In the genomic region with DNA sequence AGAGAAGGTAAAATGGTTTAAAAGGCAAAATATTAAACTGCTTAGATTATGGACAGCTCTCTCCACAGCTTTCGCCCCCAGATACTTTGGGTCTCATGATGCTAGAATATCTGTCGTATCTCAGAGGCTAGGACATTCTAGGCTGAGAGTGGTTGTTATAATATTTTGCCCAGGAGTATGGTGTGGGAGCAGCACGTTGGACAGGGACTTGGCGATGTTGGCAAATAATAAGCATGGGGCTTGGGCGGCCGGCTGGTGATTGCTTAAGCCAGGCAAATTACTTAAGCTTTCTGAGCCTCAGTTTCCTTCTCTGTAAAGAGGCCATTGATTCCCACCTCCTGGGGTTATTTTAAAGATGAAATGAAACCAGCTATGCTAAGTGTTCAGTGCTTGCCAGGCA, we compare ENCODE assay signal across 23 cellular contexts.
DNase-seq lines count a peak whose midpoint lies in the region; ATAC-seq, FAIRE-seq and TF ChIP-seq lines count a peak whose summit lies in the region.
"Had no signal": no experiment of that assay in that cellular context is flagged by ENCODE, and none has a peak within 500 bp of the region (broad histone marks: within the 10 kb centered on the region; RNA-seq: fewer than 3 reads in every experiment).

No MANE protein-coding gene starts in this region.

- FAIRE-seq in H1 (lab: Jason Lieb, UNC) (no peak), pancreas (lab: Jason Lieb, UNC) (no peak)

- no peak overlapping the region for H4K8ac ChIP-seq in H1 (ENCODE audit: extremely low read depth, insufficient read depth, low read length)

- H2BK12ac ChIP-seq in H1 (ENCODE audit: low read depth, low read length) = peak overlapping the region; percentile 34; the same call in 1 of the 2 replicates

- H3F3A ChIP-seq in SK-N-SH (replicated peaks; ENCODE audit: insufficient read depth) = no peaks in the 10 kb centered on the region

- H3K4me3 ChIP-seq in SK-N-SH (ENCODE audit: low read depth in 2 of 2, low read length in 1 of 2) (no peak overlapping the region), H1 (ENCODE audit: extremely low read depth in 1 of 4, insufficient read depth in 2 of 4, low read depth in 3 of 4, low read length in 4 of 4) (no peak overlapping the region), pancreas (no peak overlapping the region)
- H3K4me3 ChIP-seq: SJSA1 had no signal

- TF ChIP-seq CTCF in SK-N-SH (IDR thresholded peaks at IDR 0.05) (no peak), H1 (IDR thresholded peaks at IDR 0.05; ENCODE audit: control extremely low read depth in 1 of 3, insufficient read depth in 1 of 3, low read depth in 1 of 3, low read length in 3 of 3) (no peak), pancreas (IDR thresholded peaks at IDR 0.05) (no peak)

- no peak overlapping the region for H2AK5ac ChIP-seq in H1 (ENCODE audit: low read depth, low read length)

- no peak overlapping the region for H4K91ac ChIP-seq in H1 (replicated peaks; ENCODE audit: insufficient read length, low read length)

- CTCF ChIA-PET in SK-N-SH (lab: Yijun Ruan, JAX) (interaction anchor here (0.6 to 2.0 kb wide), 4 partner anchors 16 to 236 kb away, joined by 3 to 5 read pairs (median 4); no protein-coding TSS in a partner anchor), H1 (lab: Charles Lee; ENCODE audit: partially characterized antibody) (interaction anchor here (10.3 kb wide), 1 partner anchor 13 kb away, joined by 74 read pairs; no protein-coding TSS in a partner anchor)

- 96% methylated on average over 6 of the region's 6 CpGs for WGBS in SK-N-SH (ENCODE audit: low lambda C conversion rate)
- WGBS in H1 (ENCODE audit: extremely low coverage in 1 of 2, insufficient coverage in 1 of 2, insufficient read length in 1 of 2, insufficient replicate concordance in 2 of 2, low coverage in 1 of 2, low lambda C conversion rate in 2 of 2, missing lambda C conversion rate in 1 of 2), 2 experiments = 70% methylated on average over 6 of the region's 6 CpGs; no CpG with 5 or more reads in 1 of the 2 experiments
- 48 to 64% methylated on average over 6 of the region's 6 CpGs for WGBS in pancreas, 2 donors

- H3K23me2 ChIP-seq in H1 (ENCODE audit: low read depth, low read length) = no peaks in the 10 kb centered on the region

- H3K23ac ChIP-seq in H1 (ENCODE audit: insufficient read length) = no peak overlapping the region

- no peak overlapping the region for H3K14ac ChIP-seq in H1 (ENCODE audit: insufficient read length)

- no peak overlapping the region for H3K4me2 ChIP-seq in SK-N-SH
- no peak overlapping the region; a peak in 2 of 4 replicates for H3K4me2 ChIP-seq in H1 (ENCODE audit: insufficient read depth in 1 of 2, low read depth in 2 of 2, low read length in 2 of 2)

- DNase-seq in SK-N-SH = no peak
- no peak for DNase-seq in H1 (ENCODE audit: low read depth in 1 of 2, low spot score in 2 of 2)
- DNase-seq in pancreas = no peak
- no peak for DNase-seq in EL
- DNase-seq in stimulated activated CD4-positive, alpha-beta T cell treated with anti-CD3 and anti-CD28 coated beads, Interleukin-2, amount 100 ng/mL, for 24 hours = no peak
- DNase-seq: BE2C; Calu3; DMS79 treated with DMSO at 0.1 percent for 48 hours; KBM-7; MV-4-11; NCI-H1105; NCI-H1930; NCI-H446; NCI-H524 treated with DMSO at 0.1 percent for 48 hours; NK-92 treated with Interleukin-12 subunit alpha and Interleukin-12 subunit beta, amount 100 ng/mL, for 24 hours; PC-3 had no signal

- H4K20me1 ChIP-seq in SK-N-SH (ENCODE audit: insufficient read depth) = no peaks in the 10 kb centered on the region
- H4K20me1 ChIP-seq in H1 (replicated peaks in 1 of 2; ENCODE audit: control insufficient read depth in 1 of 2, insufficient read depth in 2 of 2, low read length in 2 of 2) = peaks cover 3 to 7% of the 10 kb centered on the region in 2 experiments

- H3K36me3 ChIP-seq in SK-N-SH (replicated peaks in 1 of 2; ENCODE audit: control insufficient read depth in 1 of 2, insufficient read depth in 2 of 2, low read length in 1 of 2) (no peaks in the 10 kb centered on the region), H1 (ENCODE audit: control insufficient read depth in 2 of 4, insufficient read depth in 4 of 4, low read length in 3 of 4) (no peaks in the 10 kb centered on the region), pancreas (no peaks in the 10 kb centered on the region)
- H3K36me3 ChIP-seq: BE2C, SJSA1 had no signal

- no peak overlapping the region for H2BK120ac ChIP-seq in H1 (replicated peaks; ENCODE audit: low read depth, low read length)

- no peak overlapping the region; the same call in 1 of the 2 replicates for H2BK5ac ChIP-seq in H1 (ENCODE audit: low read depth, low read length)

- TF ChIP-seq POLR2A in H1 (IDR thresholded peaks at IDR 0.05; ENCODE audit: control extremely low read depth in 1 of 2, low read depth in 2 of 2, low read length in 2 of 2) = no peak

- H3K79me1 ChIP-seq in H1 (ENCODE audit: low read depth, low read length) = peaks cover 7% of the 10 kb centered on the region; the same call in 1 of the 2 replicates

- H2BK20ac ChIP-seq in H1 (ENCODE audit: low read length) = no peak overlapping the region

- H3K4ac ChIP-seq in H1 (replicated peaks; ENCODE audit: insufficient read length, low read depth, low read length) = no peak overlapping the region

- H3K9me3 ChIP-seq in SK-N-SH (no peaks in the 10 kb centered on the region), H1 (ENCODE audit: insufficient read depth in 2 of 2, low read depth in 1 of 2, low read length in 1 of 2) (no peaks in the 10 kb centered on the region), pancreas (no peaks in the 10 kb centered on the region)
- H3K9me3 ChIP-seq: BE2C, SJSA1 had no signal

- no peaks in the 10 kb centered on the region for H3K9me2 ChIP-seq in SK-N-SH

- no peak overlapping the region for H3K56ac ChIP-seq in H1 (replicated peaks; ENCODE audit: insufficient read length, low read depth, low read length)

- ATAC-seq in SK-N-SH treated with all-trans-retinoic acid at 6 μM for 48 hours (no peak), pancreas (peak; percentile 58 to 77 (median 70)), HG03378 (IDR thresholded peaks at IDR 0.05; ENCODE audit: unreplicated experiment) (no peak)
- ATAC-seq: HCT116, PC-3, Right ventricle myocardium inferior had no signal

- H4K5ac ChIP-seq in H1 (ENCODE audit: insufficient read length, low read depth, low read length) = no peak overlapping the region

- no peak overlapping the region for H2AFZ ChIP-seq in SK-N-SH (ENCODE audit: low read depth)
- no peak overlapping the region for H2AFZ ChIP-seq in H1 (ENCODE audit: low read length)

- TF ChIP-seq RAD21 in SK-N-SH (IDR thresholded peaks at IDR 0.05; ENCODE audit: low read length) (no peak), Ishikawa (IDR thresholded peaks at IDR 0.05; ENCODE audit: low read depth) (no peak), H1 (IDR thresholded peaks at IDR 0.05 in 1 of 2, conservative IDR thresholded peaks at IDR 0.05 in 1 of 2; ENCODE audit: low read depth in 2 of 2, low read length in 2 of 2) (no peak)

- H3K18ac ChIP-seq in H1 (ENCODE audit: extremely low read depth, low read length) = peak overlapping the region; percentile 35; the same call in 1 of the 2 replicates

- intact Hi-C loops in pancreas (cut with DNase I) = no loop called here

- POLR2A ChIA-PET in SK-N-SH (lab: Yijun Ruan, JAX) = no interaction called here
- POLR2A ChIA-PET in H1 (lab: Charles Lee; ENCODE audit: partially characterized antibody) = interaction anchor here (1.1 to 1.4 kb wide), 2 partner anchors 20 to 127 kb away, joined by 3 to 4 read pairs; no protein-coding TSS in a partner anchor

- no peak overlapping the region for H2BK15ac ChIP-seq in H1 (ENCODE audit: low read length)

- H3K79me2 ChIP-seq in SK-N-SH (ENCODE audit: insufficient read depth) = no peaks in the 10 kb centered on the region
- H3K79me2 ChIP-seq in H1 (ENCODE audit: control insufficient read depth in 1 of 2, insufficient read depth in 2 of 2, low read length in 2 of 2) = peaks cover 18 to 99% of the 10 kb centered on the region in 2 experiments; a peak in 3 of 4 replicates

- H3K4me1 ChIP-seq in SK-N-SH (ENCODE audit: control insufficient read depth in 1 of 2, insufficient read depth in 2 of 2, low read depth in 1 of 2, low read length in 1 of 2) (peaks cover 0 to 23% of the 10 kb centered on the region in 2 experiments; a peak in 2 of 4 replicates), H1 (replicated peaks in 1 of 4; ENCODE audit: control insufficient read depth in 3 of 4, insufficient read depth in 4 of 4, low read length in 3 of 4) (peaks cover 6 to 41% (median 25%) of the 10 kb centered on the region in 4 experiments), pancreas (peaks cover 16 to 41% (median 34%) of the 10 kb centered on the region in 3 donors)
- H3K4me1 ChIP-seq: BE2C had no signal

- no peak for TF ChIP-seq EP300 in SK-N-SH (IDR thresholded peaks at IDR 0.05; ENCODE audit: borderline replicate concordance in 1 of 2, low read depth in 1 of 2, low read length in 1 of 2)
- TF ChIP-seq EP300 in Ishikawa (IDR thresholded peaks at IDR 0.05; ENCODE audit: borderline replicate concordance) = no peak
- TF ChIP-seq EP300 in H1 (IDR thresholded peaks at IDR 0.05; ENCODE audit: borderline replicate concordance in 1 of 2, low read depth in 2 of 2, low read length in 2 of 2) = no peak

- H3K9ac ChIP-seq in SK-N-SH (no peak overlapping the region), H1 (replicated peaks in 1 of 4; ENCODE audit: extremely low read depth in 1 of 4, low read depth in 3 of 4, low read length in 3 of 4) (no peak overlapping the region)

- no peak overlapping the region for H3K27ac ChIP-seq in SK-N-SH (ENCODE audit: low read depth in 2 of 2, low read length in 1 of 2)
- H3K27ac ChIP-seq in H1 (ENCODE audit: low read depth, low read length) = no peak overlapping the region
- H3K27ac ChIP-seq in pancreas = peak overlapping the region in 1 of 4 donors; percentile 34
- H3K27ac ChIP-seq: 22Rv1 had no signal

- no peaks in the 10 kb centered on the region for H3K27me3 ChIP-seq in SK-N-SH (ENCODE audit: insufficient read depth)
- no peaks in the 10 kb centered on the region for H3K27me3 ChIP-seq in H1 (replicated peaks in 1 of 4; ENCODE audit: control insufficient read depth in 3 of 4, extremely low read depth in 1 of 4, insufficient read depth in 3 of 4, low read length in 3 of 4)
- H3K27me3 ChIP-seq in pancreas = no peaks in the 10 kb centered on the region
- H3K27me3 ChIP-seq: BE2C, SJSA1 had no signal

TF ChIP-seq in SK-N-SH treated with all-trans-retinoic acid at 6 μM for 48 hours, 23 proteins besides CTCF, POLR2A, EP300 and RAD21 (continues in another document):
- no peak for TF ChIP-seq ZC3H10 (CRISPR knock-in tag; IDR thresholded peaks at IDR 0.05)

TF ChIP-seq in H1, 55 proteins besides CTCF, POLR2A, EP300 and RAD21:
- TF ChIP-seq TAF1 (IDR thresholded peaks at IDR 0.05; ENCODE audit: low read depth, low read length) = no peak
- TF ChIP-seq CEBPB (IDR thresholded peaks at IDR 0.05; ENCODE audit: low read depth, low read length) = 0 out of 2 replicates have a peak, but pooled peaks have one; percentile 3

Comparison
In these comparisons a context has a peak if more than half of its experiments do, and no peak if none do; other contexts are left out.
1. ATAC-seq: peak in pancreas (4 of 4); none in SK-N-SH treated with all-trans-retinoic acid at 6 μM for 48 hours (single experiment) and HG03378 (single experiment).